In genomic region chr7:79461660-79462059, GRCh38 we compare ENCODE assay signal across 11 cellular contexts. TPM values are rescaled to one million over a fixed set of nuclear protein-coding genes. Genes with fewer than 3 reads are reported as not detected.
DNase-seq lines count a peak whose midpoint lies in the region; ATAC-seq and TF ChIP-seq lines count a peak whose summit lies in the region.
"Had no signal": no experiment of that assay in that cellular context is flagged by ENCODE, and none has a peak within 500 bp of the region (broad histone marks: within the 10 kb centered on the region; RNA-seq: fewer than 3 reads in every experiment).

No MANE protein-coding gene starts in this region.

- DNase-seq in H4 (ENCODE audit: low spot score) (peak; percentile 27), RWPE1 (ENCODE audit: low spot score) (peak; percentile 63), fibroblast of pulmonary artery (ENCODE audit: low read depth) (peak; percentile 63), renal cortical epithelial cell (ENCODE audit: low read depth) (peak; percentile 86), islet precursor cell (no peak), NCI-H345 treated with DMSO at 0.1 percent for 48 hours (lab: John Stamatoyannopoulos, UW; ENCODE audit: unreplicated experiment) (no peak)
- DNase-seq: activated CD4-positive, alpha-beta T cell treated with anti-CD3 and anti-CD28 coated beads for 48 hours; DND-41; glutamatergic neuron; NCI-H524 had no signal

- no peak for ATAC-seq in HG02610 (IDR thresholded peaks at IDR 0.05; ENCODE audit: unreplicated experiment)

- H3K4me3 ChIP-seq in fibroblast of pulmonary artery (replicated peaks; ENCODE audit: low read depth, low read length) = no peak overlapping the region

- H3K27ac ChIP-seq in RWPE1 = no peak overlapping the region

- CTCF ChIA-PET in RWPE1 (lab: Yijun Ruan, JAX) = no interaction called here

- POLR2A ChIA-PET in RWPE1 (lab: Yijun Ruan, JAX; ENCODE audit: low non-redundant PET) = no interaction called here

- TF ChIP-seq CTCF in RWPE1 (conservative IDR thresholded peaks at IDR 0.05; ENCODE audit: low read depth) = no peak
- no peak for TF ChIP-seq CTCF in fibroblast of pulmonary artery (IDR thresholded peaks at IDR 0.05; ENCODE audit: low read length, missing control alignments)

RNA-seq across cellular contexts. Expression of gene MAGI2, which starts 8.2 kb away (rescaled TPM):
- 1.1 and 1.8 TPM in 2 replicates for total RNA-seq in H4 (2014; rRNA removed; shearing (Covaris generic))
- 0.52 and 2.9 TPM in 2 replicates for total RNA-seq in renal cortical epithelial cell

Comparison
In these comparisons a context has a peak if more than half of its experiments do, and no peak if none do; other contexts are left out.
1. DNase-seq: peak in H4 (single experiment), RWPE1 (single experiment), fibroblast of pulmonary artery (single experiment) and renal cortical epithelial cell (single experiment); none in islet precursor cell (single experiment) and NCI-H345 treated with DMSO at 0.1 percent for 48 hours (single experiment).